ENCODE assay signal across 35 cellular contexts in the genomic region with DNA sequence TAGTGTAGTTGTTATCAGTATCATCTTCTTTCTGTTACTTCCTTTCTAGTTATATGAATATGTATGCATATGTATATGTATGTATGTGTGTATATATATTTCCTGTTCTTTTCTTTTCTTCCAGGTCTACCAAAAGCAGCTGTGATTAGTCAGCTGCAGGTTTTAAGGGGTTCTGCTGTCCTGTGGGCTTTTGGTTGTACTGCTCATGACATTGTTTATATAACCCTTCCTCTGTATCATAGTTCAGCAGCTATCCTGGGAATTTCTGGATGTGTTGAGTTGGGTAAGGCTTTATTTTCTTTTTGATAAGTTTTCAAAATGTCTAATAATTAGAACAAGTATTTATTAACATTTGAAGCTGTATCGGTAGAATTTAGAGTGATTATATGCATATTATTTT. TPM values are rescaled to one million over a fixed set of nuclear protein-coding genes. Genes with fewer than 3 reads are reported as not detected.
"Had no signal": no experiment of that assay in that cellular context is flagged by ENCODE, and none has a peak within 500 bp of the region (broad histone marks: within the 10 kb centered on the region; RNA-seq: fewer than 3 reads in every experiment).

No MANE protein-coding gene starts in this region.

- DNase-seq: heart right ventricle; kidney glomerular epithelial cell; left cardiac atrium; left lung; lower lobe of right lung; mammary epithelial cell; mesendoderm; midbrain; mucosa of descending colon; naive thymus-derived CD4-positive, alpha-beta T cell; occipital lobe; psoas muscle; right lobe of liver; stimulated activated CD4-positive, alpha-beta T cell treated with anti-CD3 and anti-CD28 coated beads, Interleukin-12 subunit alpha, Interleukin-12 subunit beta, amount 100 ng/mL, for 4 hours; stimulated activated CD4-positive, alpha-beta T cell treated with anti-CD3 and anti-CD28 coated beads, Interleukin-15, amount 100 ng/mL, for 24 hours; stimulated activated CD4-positive, alpha-beta T cell treated with anti-CD3 and anti-CD28 coated beads, Interleukin-2, amount 100 ng/mL, for 24 hours; stimulated activated CD4-positive, alpha-beta T cell treated with anti-CD3 and anti-CD28 coated beads, Interleukin-4, amount 100 ng/mL, for 1 hour; stimulated activated naive B cell treated with anti-CD40 and anti-IgM and Interleukin-4, amounts not matched to agents 10 μg/mL and 1 μg/mL and 100 μg/mL, for 72 hours; stimulated activated naive CD8-positive, alpha-beta T cell treated with anti-CD3 and anti-CD28 coated beads, Interleukin-15, Interleukin-2, amounts not matched to agents 100 U/mL and 50 U/mL, for 24 hours; stomach; testis; thyroid gland; transverse colon; upper lobe of left lung had no signal

- H2AFZ ChIP-seq: hepatocyte, parathyroid adenoma had no signal

- H3K4me1 ChIP-seq: left lung, lower lobe of right lung, parathyroid adenoma, psoas muscle, right lobe of liver, stomach, testis, thyroid gland, transverse colon, upper lobe of left lung, vagina had no signal

- H3K27ac ChIP-seq: heart right ventricle, hepatocyte, left lung, lower lobe of right lung, parathyroid adenoma, psoas muscle, right lobe of liver, skin epidermis, stomach, testis, thyroid gland, transverse colon, upper lobe of left lung, vagina had no signal

- H3K27me3 ChIP-seq: heart right ventricle, hepatocyte, left lung, right lobe of liver, stomach, testis, thyroid gland, transverse colon, upper lobe of left lung, vagina had no signal

- H3K36me3 Mint-ChIP-seq: naive thymus-derived CD4-positive, alpha-beta T cell; natural killer cell treated with Interleukin-12 subunit alpha and Interleukin-12 subunit beta and Interleukin-15 and Interleukin-18, amount 100 ng/mL, for 72 hours; stimulated activated naive B cell treated with anti-CD40 and anti-IgM and Interleukin-4, amounts not matched to agents 10 μg/mL and 1 μg/mL and 100 μg/mL, for 72 hours had no signal

- H3K27ac Mint-ChIP-seq: naive thymus-derived CD4-positive, alpha-beta T cell; natural killer cell treated with Interleukin-12 subunit alpha and Interleukin-12 subunit beta and Interleukin-15 and Interleukin-18, amount 100 ng/mL, for 72 hours; stimulated activated naive B cell treated with anti-CD40 and anti-IgM and Interleukin-4, amounts not matched to agents 10 μg/mL and 1 μg/mL and 100 μg/mL, for 72 hours had no signal

- H3K9ac ChIP-seq: parathyroid adenoma had no signal

- H3K4me3 Mint-ChIP-seq: naive thymus-derived CD4-positive, alpha-beta T cell; natural killer cell treated with Interleukin-12 subunit alpha and Interleukin-12 subunit beta and Interleukin-15 and Interleukin-18, amount 100 ng/mL, for 72 hours; neural crest cell; stimulated activated naive B cell treated with anti-CD40 and anti-IgM and Interleukin-4, amounts not matched to agents 10 μg/mL and 1 μg/mL and 100 μg/mL, for 72 hours had no signal

- H3K9me3 Mint-ChIP-seq: naive thymus-derived CD4-positive, alpha-beta T cell; natural killer cell treated with Interleukin-12 subunit alpha and Interleukin-12 subunit beta and Interleukin-15 and Interleukin-18, amount 100 ng/mL, for 72 hours; neural crest cell had no signal

- FAIRE-seq: keratinocyte had no signal

- H3K4me1 Mint-ChIP-seq: naive thymus-derived CD4-positive, alpha-beta T cell; neural crest cell; stimulated activated naive B cell treated with anti-CD40 and anti-IgM and Interleukin-4, amounts not matched to agents 10 μg/mL and 1 μg/mL and 100 μg/mL, for 72 hours had no signal

- H3K79me2 ChIP-seq: hepatocyte, parathyroid adenoma had no signal

- H3K36me3 ChIP-seq: left lung, lower lobe of right lung, right lobe of liver, stomach, thyroid gland, transverse colon, upper lobe of left lung, vagina had no signal

- H3K27me3 Mint-ChIP-seq: naive thymus-derived CD4-positive, alpha-beta T cell; natural killer cell treated with Interleukin-12 subunit alpha and Interleukin-12 subunit beta and Interleukin-15 and Interleukin-18, amount 100 ng/mL, for 72 hours; stimulated activated naive B cell treated with anti-CD40 and anti-IgM and Interleukin-4, amounts not matched to agents 10 μg/mL and 1 μg/mL and 100 μg/mL, for 72 hours had no signal

- H3K4me3 ChIP-seq: heart right ventricle, hepatocyte, left lung, lower lobe of right lung, mucosa of descending colon, psoas muscle, right lobe of liver, skin epidermis, stomach, testis, thyroid gland, transverse colon, upper lobe of left lung, vagina had no signal

- ATAC-seq: heart right ventricle; left cardiac atrium; left lung; lower lobe of right lung; mucosa of descending colon; naive thymus-derived CD4-positive, alpha-beta T cell; natural killer cell treated with Interleukin-12 subunit alpha and Interleukin-12 subunit beta and Interleukin-15 and Interleukin-18, amount 100 ng/mL, for 72 hours; psoas muscle; right lobe of liver; stimulated activated naive B cell treated with anti-CD40 and anti-IgM and Interleukin-4, amounts not matched to agents 10 μg/mL and 1 μg/mL and 100 μg/mL, for 72 hours; stimulated activated naive CD8-positive, alpha-beta T cell treated with anti-CD3 and anti-CD28 coated beads, Interleukin-15, Interleukin-2, amounts not matched to agents 100 U/mL and 50 U/mL, for 24 hours had no signal

- H3K4me2 ChIP-seq: hepatocyte had no signal

- H3K9me3 ChIP-seq: heart right ventricle, left lung, lower lobe of right lung, mucosa of descending colon, psoas muscle, right lobe of liver, stomach, testis, thyroid gland, transverse colon, upper lobe of left lung, vagina had no signal

RNA-seq across cellular contexts. Expression of a gene that starts 23.2 kb away (rescaled TPM):
- total RNA-seq: myocyte; naive thymus-derived CD4-positive, alpha-beta T cell; natural killer cell treated with Interleukin-12 subunit alpha and Interleukin-12 subunit beta and Interleukin-15 and Interleukin-18, amount 100 ng/mL, for 72 hours; osteocyte; posterior vena cava; right lobe of liver had no signal
- polyA plus RNA-seq: liver; naive thymus-derived CD4-positive, alpha-beta T cell had no signal
